Comparison of ENCODE assay signal across 26 cellular contexts in genomic region chr15:89030311-89030710, GRCh38.
"Had no signal": no experiment of that assay in that cellular context is flagged by ENCODE, and none has a peak within 500 bp of the region (broad histone marks: within the 10 kb centered on the region; RNA-seq: fewer than 3 reads in every experiment).

No MANE protein-coding gene starts in this region.

- H3K9me3 Mint-ChIP-seq: activated T-helper 17 cell treated with anti-CD3 and anti-CD28 coated beads, Interleukin-2, amount 50 U/mL, for 72 hours; T-cell; T-helper 2 cell treated with Interferon-gamma antibody and Interleukin-4, amounts not matched to agents 5 μg/mL and 100 μg/mL, for 36 hours had no signal

- H2AFZ ChIP-seq: hepatocyte had no signal

- H3K27ac ChIP-seq: brain microvascular endothelial cell, epithelial cell of prostate, gastroesophageal sphincter, hepatocyte, right atrium auricular region, spleen, thoracic aorta had no signal

- H3K79me2 ChIP-seq: hepatocyte had no signal

- H3K36me3 ChIP-seq: brain microvascular endothelial cell, gastroesophageal sphincter, right atrium auricular region, spleen, thoracic aorta had no signal

- H3K9me3 ChIP-seq: right atrium auricular region, thoracic aorta had no signal

- H3K4me1 ChIP-seq: gastroesophageal sphincter, right atrium auricular region, spleen had no signal

- H3K36me3 Mint-ChIP-seq: T-cell, type B pancreatic cell had no signal

- H3K27ac Mint-ChIP-seq: activated B cell treated with CpG ODN at 0.5 μM for 24 hours; activated CD8-positive, alpha-beta T cell treated with anti-CD3 and anti-CD28 coated beads for 36 hours; activated T-helper 17 cell treated with anti-CD3 and anti-CD28 coated beads, Interleukin-2, amount 50 U/mL, for 72 hours; dendritic cell treated with granulocyte-macrophage colony-stimulating factor and Interleukin-4, amounts not matched to agents 40 ng/mL and 50 ng/mL, for 4 days; naive thymus-derived CD4-positive, alpha-beta T cell; T-cell; T-helper 2 cell treated with Interferon-gamma antibody and Interleukin-4, amounts not matched to agents 5 μg/mL and 100 μg/mL, for 36 hours; type B pancreatic cell had no signal

- DNase-seq: activated B cell treated with CpG ODN at 0.5 μM for 24 hours; activated CD4-positive, alpha-beta T cell treated with anti-CD3 and anti-CD28 coated beads, Interleukin-2, amount 50 U/mL, for 1 hour; activated CD8-positive, alpha-beta T cell treated with anti-CD3 and anti-CD28 coated beads for 36 hours; activated gamma-delta T cell treated with Interleukin-2 at 50 U/mL for 16 hours; activated naive CD4-positive, alpha-beta T cell treated with anti-CD3 and anti-CD28 coated beads, Interleukin-2, amount 50 U/mL, for 16 hours; activated T-cell treated with anti-CD3 and anti-CD28 coated beads, Interleukin-2, amount 50 U/mL, for 4 hours; amniotic stem cell; brain microvascular endothelial cell; central memory CD4-positive, alpha-beta T cell; islet precursor cell; left cardiac atrium; left ventricle myocardium superior; naive thymus-derived CD4-positive, alpha-beta T cell; spleen; stimulated activated naive CD8-positive, alpha-beta T cell treated with anti-CD3 and anti-CD28 coated beads, Interleukin-15, Interleukin-2, amounts not matched to agents 100 U/mL and 50 U/mL, for 24 hours; T-cell had no signal

- H3K4me3 ChIP-seq: gastroesophageal sphincter, hepatocyte, right atrium auricular region, spleen, thoracic aorta had no signal

- ATAC-seq: activated CD8-positive, alpha-beta T cell treated with anti-CD3 and anti-CD28 coated beads for 36 hours; activated T-cell treated with anti-CD3 and anti-CD28 coated beads, Interleukin-2, amount 50 U/mL, for 4 hours; activated T-helper 17 cell treated with anti-CD3 and anti-CD28 coated beads, Interleukin-2, amount 50 U/mL, for 72 hours; gastroesophageal sphincter; left cardiac atrium; left ventricle myocardium superior; naive thymus-derived CD4-positive, alpha-beta T cell; stimulated activated naive CD8-positive, alpha-beta T cell treated with anti-CD3 and anti-CD28 coated beads, Interleukin-15, Interleukin-2, amounts not matched to agents 100 U/mL and 50 U/mL, for 24 hours; T-cell had no signal

- FAIRE-seq: astrocyte had no signal

- H3K4me1 Mint-ChIP-seq: activated T-helper 17 cell treated with anti-CD3 and anti-CD28 coated beads, Interleukin-2, amount 50 U/mL, for 72 hours had no signal

- H3K27me3 ChIP-seq: brain microvascular endothelial cell, gastroesophageal sphincter, hepatocyte, right atrium auricular region had no signal

- H3K4me3 Mint-ChIP-seq: activated CD8-positive, alpha-beta T cell treated with anti-CD3 and anti-CD28 coated beads for 36 hours; activated T-cell treated with anti-CD3 and anti-CD28 coated beads, Interleukin-2, amount 50 U/mL, for 4 hours; activated T-helper 17 cell treated with anti-CD3 and anti-CD28 coated beads, Interleukin-2, amount 50 U/mL, for 72 hours; dendritic cell treated with granulocyte-macrophage colony-stimulating factor and Interleukin-4, amounts not matched to agents 40 ng/mL and 50 ng/mL, for 4 days; T-cell; T-helper 2 cell treated with Interferon-gamma antibody and Interleukin-4, amounts not matched to agents 5 μg/mL and 100 μg/mL, for 36 hours; type B pancreatic cell had no signal

- H3K4me2 ChIP-seq: hepatocyte had no signal
